In genomic region chr2:16862474-16862873, GRCh38 we compare ENCODE assay signal across 23 cellular contexts.
"Had no signal": no experiment of that assay in that cellular context is flagged by ENCODE, and none has a peak within 500 bp of the region (broad histone marks: within the 10 kb centered on the region; RNA-seq: fewer than 3 reads in every experiment).

No MANE protein-coding gene starts in this region.

- H3K27me3 Mint-ChIP-seq: central memory CD8-positive, alpha-beta T cell had no signal

- H3K36me3 Mint-ChIP-seq: mesothelial cell of epicardium had no signal

- H3K9me3 Mint-ChIP-seq: mesothelial cell of epicardium had no signal

- H3K4me3 ChIP-seq: colonic mucosa, lower lobe of right lung, sigmoid colon, testis, upper lobe of left lung had no signal

- DNase-seq: activated CD4-positive, alpha-beta T cell treated with anti-CD3 and anti-CD28 coated beads, Interleukin-2, amount 50 U/mL, for 1 hour; activated CD8-positive, alpha-beta memory T cell treated with anti-CD3 and anti-CD28 coated beads, Interleukin-2, amount 50 U/mL, for 48 hours; activated effector memory CD4-positive, alpha-beta T cell treated with Interleukin-2 at 50 U/mL for 16 hours; activated naive CD4-positive, alpha-beta T cell treated with anti-CD3 and anti-CD28 coated beads, Interleukin-2, amount 50 U/mL, for 16 hours; activated T-cell treated with anti-CD3 and anti-CD28 coated beads, Interleukin-2, amount 50 U/mL, for 48 hours; aorta; colonic mucosa; endodermal cell; foreskin keratinocyte; hippocampal formation; islet precursor cell; left colon; lower lobe of right lung; sigmoid colon; stimulated activated CD4-positive, alpha-beta T cell treated with anti-CD3 and anti-CD28 coated beads, Interleukin-4, amount 100 ng/mL, for 4 hours; testis; upper lobe of left lung had no signal

- H3K27ac ChIP-seq: colonic mucosa, foreskin keratinocyte, lower lobe of right lung, parathyroid adenoma, sigmoid colon, testis, upper lobe of left lung had no signal

- H3K36me3 ChIP-seq: colonic mucosa, lower lobe of right lung, sigmoid colon, upper lobe of left lung had no signal

- H3K27ac Mint-ChIP-seq: endodermal cell; mesothelial cell of epicardium; nephron; stimulated activated memory B cell treated with anti-CD40 and anti-IgM and Interleukin-4, amounts not matched to agents 10 μg/mL and 1 μg/mL and 100 μg/mL, for 72 hours had no signal

- H3K4me1 Mint-ChIP-seq: central memory CD8-positive, alpha-beta T cell; mesothelial cell of epicardium; nephron; stimulated activated memory B cell treated with anti-CD40 and anti-IgM and Interleukin-4, amounts not matched to agents 10 μg/mL and 1 μg/mL and 100 μg/mL, for 72 hours had no signal

- H3K4me3 Mint-ChIP-seq: central memory CD8-positive, alpha-beta T cell; endodermal cell; mesothelial cell of epicardium; nephron; stimulated activated memory B cell treated with anti-CD40 and anti-IgM and Interleukin-4, amounts not matched to agents 10 μg/mL and 1 μg/mL and 100 μg/mL, for 72 hours had no signal

- ATAC-seq: activated CD4-positive, CD25-positive, alpha-beta regulatory T cell treated with anti-CD3 and anti-CD28 coated beads, Interleukin-2, amount 50 U/mL, for 24 hours; left colon; stimulated activated memory B cell treated with anti-CD40 and anti-IgM and Interleukin-4, amounts not matched to agents 10 μg/mL and 1 μg/mL and 100 μg/mL, for 72 hours had no signal

- H3K9me3 ChIP-seq: colonic mucosa, lower lobe of right lung, sigmoid colon, testis, upper lobe of left lung had no signal

- H3K4me1 ChIP-seq: colonic mucosa, lower lobe of right lung, parathyroid adenoma, sigmoid colon, testis, upper lobe of left lung had no signal

- H3K27me3 ChIP-seq: colonic mucosa, foreskin keratinocyte, sigmoid colon, testis, upper lobe of left lung had no signal
